In genomic region chr13:80598189-80598588, GRCh38 we compare ENCODE assay signal across 18 cellular contexts.
DNase-seq lines count a peak whose midpoint lies in the region; FAIRE-seq and TF ChIP-seq lines count a peak whose summit lies in the region.
"Had no signal": no experiment of that assay in that cellular context is flagged by ENCODE, and none has a peak within 500 bp of the region (broad histone marks: within the 10 kb centered on the region; RNA-seq: fewer than 3 reads in every experiment).

No MANE protein-coding gene starts in this region.

- H3K9me3 ChIP-seq in Loucy (ENCODE audit: insufficient read depth, low read depth, low read length) (no peaks in the 10 kb centered on the region), SJCRH30 (replicated peaks) (no peaks in the 10 kb centered on the region; the same call in 1 of the 2 replicates), H1 (ENCODE audit: insufficient read depth in 2 of 2, low read depth in 1 of 2, low read length in 1 of 2) (no peaks in the 10 kb centered on the region), tibial artery (no peaks in the 10 kb centered on the region), uterus (no peaks in the 10 kb centered on the region)
- H3K9me3 ChIP-seq: HAP-1 had no signal

- no peak overlapping the region for H2AK5ac ChIP-seq in H1 (ENCODE audit: low read depth, low read length)

- H2BK20ac ChIP-seq in H1 (ENCODE audit: low read length), result no peak overlapping the region

- no peak overlapping the region for H3K4ac ChIP-seq in H1 (replicated peaks; ENCODE audit: insufficient read length, low read depth, low read length)

- H2BK15ac ChIP-seq in H1 (ENCODE audit: low read length), result no peak overlapping the region

- no peak overlapping the region for H3K56ac ChIP-seq in H1 (replicated peaks; ENCODE audit: insufficient read length, low read depth, low read length)

- no peak overlapping the region for H4K8ac ChIP-seq in H1 (ENCODE audit: extremely low read depth, insufficient read depth, low read length)

- FAIRE-seq in H1 (lab: Jason Lieb, UNC), result no peak
- FAIRE-seq: GM12891, GM18507, H54 had no signal

- intact Hi-C loops in tibial artery (cut with DNase I; ENCODE audit: low total_unique reads), result no loop called here
- intact Hi-C loops in uterus (cut with DNase I; ENCODE audit: low total_unique reads), result no loop called here

- POLR2A ChIA-PET in H1 (lab: Charles Lee; ENCODE audit: partially characterized antibody), result no interaction called here

- H3K4me1 ChIP-seq in Loucy (ENCODE audit: insufficient read depth, low read length, poor library complexity, severe bottlenecking), result peaks cover 15% of the 10 kb centered on the region
- peaks cover 26% of the 10 kb centered on the region for H3K4me1 ChIP-seq in SJCRH30
- H3K4me1 ChIP-seq in H1 (replicated peaks in 1 of 4; ENCODE audit: control insufficient read depth in 3 of 4, insufficient read depth in 4 of 4, low read length in 3 of 4), result peaks cover 0 to 3% (median 0%) of the 10 kb centered on the region in 4 experiments; a peak in 3 of 7 replicates
- no peaks in the 10 kb centered on the region for H3K4me1 ChIP-seq in tibial artery
- no peaks in the 10 kb centered on the region for H3K4me1 ChIP-seq in uterus
- H3K4me1 ChIP-seq: HAP-1 had no signal

- no peak overlapping the region for H2BK12ac ChIP-seq in H1 (ENCODE audit: low read depth, low read length)

- H3K79me2 ChIP-seq in Loucy (ENCODE audit: insufficient read depth, low read length), result no peaks in the 10 kb centered on the region
- no peaks in the 10 kb centered on the region for H3K79me2 ChIP-seq in H1 (ENCODE audit: control insufficient read depth in 1 of 2, insufficient read depth in 2 of 2, low read length in 2 of 2)

- DNase-seq in SJCRH30, result peak; percentile 51 to 79
- DNase-seq in H1 (ENCODE audit: low read depth in 1 of 2, low spot score in 2 of 2), result no peak
- DNase-seq in tibial artery, result no peak
- no peak for DNase-seq in SK-N-DZ (ENCODE audit: low spot score)
- DNase-seq in uterus, result no peak
- DNase-seq: C1 segment of cervical spinal cord; Calu3; CD4-positive, alpha-beta memory T cell; COR-L47; DMS79; EL; GDM1 had no signal

- 88% methylated on average over 3 of the region's 3 CpGs; no CpG with 5 or more reads in 1 of the 2 experiments for WGBS in H1 (ENCODE audit: extremely low coverage in 1 of 2, insufficient coverage in 1 of 2, insufficient read length in 1 of 2, insufficient replicate concordance in 2 of 2, low coverage in 1 of 2, low lambda C conversion rate in 2 of 2, missing lambda C conversion rate in 1 of 2), 2 experiments

- H3K27ac ChIP-seq in SJCRH30 (peak overlapping the region; percentile 57), H1 (ENCODE audit: low read depth, low read length) (no peak overlapping the region), tibial artery (no peak overlapping the region), uterus (no peak overlapping the region)

- H3K18ac ChIP-seq in H1 (ENCODE audit: extremely low read depth, low read length), result no peak overlapping the region

- H4K91ac ChIP-seq in H1 (replicated peaks; ENCODE audit: insufficient read length, low read length), result no peak overlapping the region

- no peak overlapping the region for H4K5ac ChIP-seq in H1 (ENCODE audit: insufficient read length, low read depth, low read length)

- TF ChIP-seq EP300 in H1 (IDR thresholded peaks at IDR 0.05; ENCODE audit: borderline replicate concordance in 1 of 2, low read depth in 2 of 2, low read length in 2 of 2), result no peak

- no peaks in the 10 kb centered on the region for H3K79me1 ChIP-seq in H1 (ENCODE audit: low read depth, low read length)

- H4K20me1 ChIP-seq in Loucy (ENCODE audit: insufficient read depth, low read length, poor library complexity, severe bottlenecking) (no peaks in the 10 kb centered on the region), H1 (replicated peaks in 1 of 2; ENCODE audit: control insufficient read depth in 1 of 2, insufficient read depth in 2 of 2, low read length in 2 of 2) (no peaks in the 10 kb centered on the region)

- H2BK120ac ChIP-seq in H1 (replicated peaks; ENCODE audit: low read depth, low read length), result no peak overlapping the region

- no peak for TF ChIP-seq RAD21 in H1 (IDR thresholded peaks at IDR 0.05 in 1 of 2, conservative IDR thresholded peaks at IDR 0.05 in 1 of 2; ENCODE audit: low read depth in 2 of 2, low read length in 2 of 2)

- no peak overlapping the region; the same call in 1 of the 2 replicates for H2BK5ac ChIP-seq in H1 (ENCODE audit: low read depth, low read length)

- H3K9me2 ChIP-seq in Loucy (replicated peaks; ENCODE audit: low read depth, low read length), result no peaks in the 10 kb centered on the region

- CTCF ChIA-PET in H1 (lab: Charles Lee; ENCODE audit: partially characterized antibody), result no interaction called here

- TF ChIP-seq CTCF in Loucy (conservative IDR thresholded peaks at IDR 0.05; ENCODE audit: low read length), result no peak
- no peak for TF ChIP-seq CTCF in H1 (IDR thresholded peaks at IDR 0.05; ENCODE audit: control extremely low read depth in 1 of 3, insufficient read depth in 1 of 3, low read depth in 1 of 3, low read length in 3 of 3)
- TF ChIP-seq CTCF in tibial artery (IDR thresholded peaks at IDR 0.05), result no peak
- no peak for TF ChIP-seq CTCF in uterus (IDR thresholded peaks at IDR 0.05)

- no peaks in the 10 kb centered on the region for H3K36me3 ChIP-seq in Loucy (ENCODE audit: insufficient read depth, low read length)
- H3K36me3 ChIP-seq in SJCRH30, result no peaks in the 10 kb centered on the region
- H3K36me3 ChIP-seq in H1 (ENCODE audit: control insufficient read depth in 2 of 4, insufficient read depth in 4 of 4, low read length in 3 of 4), result no peaks in the 10 kb centered on the region
- no peaks in the 10 kb centered on the region for H3K36me3 ChIP-seq in tibial artery
- H3K36me3 ChIP-seq in uterus, result no peaks in the 10 kb centered on the region
- H3K36me3 ChIP-seq: HAP-1 had no signal

- peak overlapping the region; percentile 38 for H3K4me2 ChIP-seq in Loucy (ENCODE audit: low read depth, low read length, poor library complexity, severe bottlenecking)
- no peak overlapping the region for H3K4me2 ChIP-seq in H1 (ENCODE audit: insufficient read depth in 1 of 2, low read depth in 2 of 2, low read length in 2 of 2)
- H3K4me2 ChIP-seq: GM23338 had no signal

- no peaks in the 10 kb centered on the region for H3F3A ChIP-seq in Loucy (ENCODE audit: low read depth)

- H3K23ac ChIP-seq in H1 (ENCODE audit: insufficient read length), result no peak overlapping the region

- H3K9ac ChIP-seq in Loucy (ENCODE audit: low read depth, low read length, poor library complexity, severe bottlenecking) (no peak overlapping the region), H1 (replicated peaks in 1 of 4; ENCODE audit: extremely low read depth in 1 of 4, low read depth in 3 of 4, low read length in 3 of 4) (no peak overlapping the region)

- no peak overlapping the region for H3K14ac ChIP-seq in H1 (ENCODE audit: insufficient read length)

- H3K4me3 ChIP-seq in Loucy (ENCODE audit: low read length, poor library complexity, severe bottlenecking), result no peak overlapping the region
- no peak overlapping the region for H3K4me3 ChIP-seq in SJCRH30
- H3K4me3 ChIP-seq in H1 (ENCODE audit: extremely low read depth in 1 of 4, insufficient read depth in 2 of 4, low read depth in 3 of 4, low read length in 4 of 4), result no peak overlapping the region
- H3K4me3 ChIP-seq in tibial artery, result no peak overlapping the region
- H3K4me3 ChIP-seq in uterus, result no peak overlapping the region
- H3K4me3 ChIP-seq: GM23338, HAP-1 had no signal

- no peaks in the 10 kb centered on the region for H3K23me2 ChIP-seq in H1 (ENCODE audit: low read depth, low read length)

- TF ChIP-seq POLR2A in H1 (IDR thresholded peaks at IDR 0.05; ENCODE audit: control extremely low read depth in 1 of 2, low read depth in 2 of 2, low read length in 2 of 2), result no peak
- TF ChIP-seq POLR2A in uterus (IDR thresholded peaks at IDR 0.05), result no peak

- H3K27me3 ChIP-seq in Loucy (ENCODE audit: insufficient read depth, low read length, poor library complexity, severe bottlenecking) (no peaks in the 10 kb centered on the region), SJCRH30 (no peaks in the 10 kb centered on the region), H1 (replicated peaks in 1 of 4; ENCODE audit: control insufficient read depth in 3 of 4, extremely low read depth in 1 of 4, insufficient read depth in 3 of 4, low read length in 3 of 4) (no peaks in the 10 kb centered on the region), tibial artery (no peaks in the 10 kb centered on the region), uterus (no peaks in the 10 kb centered on the region)

- H2AFZ ChIP-seq in Loucy (ENCODE audit: low read length) (no peak overlapping the region), H1 (ENCODE audit: low read length) (0 out of 2 replicates have a peak overlapping the region, but pooled peaks have one; percentile 5)
- H2AFZ ChIP-seq: GM23338 had no signal

TF ChIP-seq in H1, 55 proteins besides CTCF, POLR2A, EP300 and RAD21:
- no peak for TF ChIP-seq TAF1 (IDR thresholded peaks at IDR 0.05; ENCODE audit: low read depth, low read length)
- TF ChIP-seq CTBP2 (IDR thresholded peaks at IDR 0.05; ENCODE audit: borderline replicate concordance, insufficient read depth, insufficient read length, low read length), result no peak
- no peak for TF ChIP-seq CBX5 (IDR thresholded peaks at IDR 0.05; ENCODE audit: low read depth, low read length)
- TF ChIP-seq POU5F1 (IDR thresholded peaks at IDR 0.05; ENCODE audit: low read depth, low read length), result no peak
- TF ChIP-seq TEAD4 (IDR thresholded peaks at IDR 0.05; ENCODE audit: low read depth, low read length), result no peak
- TF ChIP-seq EZH2 (IDR thresholded peaks at IDR 0.05; ENCODE audit: low read depth, low read length, severe bottlenecking), result no peak
- TF ChIP-seq ATF2 (IDR thresholded peaks at IDR 0.05; ENCODE audit: low read length), result no peak
TF ChIP-seq in H1: peak in this region for 0.

Comparison
In these comparisons a context has a peak if more than half of its experiments do, and no peak if none do; other contexts are left out.
1. DNase-seq: peak in SJCRH30 (2 of 2); none in H1 (0 of 2), tibial artery (0 of 2), SK-N-DZ (single experiment) and uterus (0 of 2).